9 cellular contexts compared by ENCODE assay signal in the genomic region with DNA sequence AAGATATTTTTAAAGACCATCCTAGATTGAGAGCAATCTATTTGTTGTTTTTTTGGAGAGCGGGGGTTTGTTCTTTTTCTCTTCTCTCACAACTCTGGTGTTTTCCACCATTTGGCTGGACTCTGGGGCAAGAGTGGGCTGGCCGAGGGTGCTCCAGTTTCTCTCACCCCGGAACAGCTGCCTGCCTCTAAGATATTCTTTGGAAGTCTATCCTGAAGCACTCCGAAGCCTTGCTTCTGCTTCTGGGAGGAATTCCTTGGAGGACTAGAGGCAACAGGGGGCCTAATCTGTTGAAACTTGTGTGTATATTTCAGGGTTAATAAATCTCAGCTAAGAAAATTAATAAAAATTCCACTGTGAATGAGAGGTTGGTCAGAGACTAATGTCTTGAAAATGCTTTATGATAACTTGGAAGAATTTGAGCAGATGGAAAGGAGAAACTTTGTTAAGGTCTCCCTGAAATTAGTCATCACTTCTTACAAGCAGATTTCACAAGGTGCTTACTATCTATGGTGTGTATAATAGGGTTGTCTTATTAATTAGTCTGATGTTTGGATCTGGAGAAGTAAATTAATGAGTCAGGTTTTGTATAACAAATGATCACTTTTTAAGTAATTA. TPM values are rescaled to one million over a fixed set of nuclear protein-coding genes. Genes with fewer than 3 reads are reported as not detected.
DNase-seq lines count a peak whose midpoint lies in the region; ATAC-seq and TF ChIP-seq lines count a peak whose summit lies in the region.
"Had no signal": no experiment of that assay in that cellular context is flagged by ENCODE, and none has a peak within 500 bp of the region (broad histone marks: within the 10 kb centered on the region; RNA-seq: fewer than 3 reads in every experiment).

No MANE protein-coding gene starts in this region.

- H3K4me3 ChIP-seq in MM.1S (ENCODE audit: low read length): peak overlapping the region; percentile 94

- no peak for ATAC-seq in HG03280 (IDR thresholded peaks at IDR 0.05; ENCODE audit: unreplicated experiment)

- H3K4me2 ChIP-seq in MM.1S (ENCODE audit: low read depth, low read length): peak overlapping the region; percentile 95

- H3K9ac ChIP-seq in MM.1S (ENCODE audit: low read length): peak overlapping the region; percentile 73

- DNase-seq in EH (ENCODE audit: low read depth) (peak; percentile 64), MM.1S (no peak), neural crest cell (ENCODE audit: low read depth, low spot score) (no peak), mucosa of gallbladder (ENCODE audit: low spot score) (no peak), NCI-H2081 treated with DMSO at 0.1 percent for 48 hours (lab: John Stamatoyannopoulos, UW) (no peak), NCI-H1417 (lab: John Stamatoyannopoulos, UW) (no peak)
- DNase-seq: NCI-H1105 had no signal

- TF ChIP-seq CTCF in MM.1S (IDR thresholded peaks at IDR 0.05; ENCODE audit: low read length) (no peak), neural crest cell (conservative IDR thresholded peaks at IDR 0.05) (no peak)

- H3K4me1 ChIP-seq in MM.1S (ENCODE audit: low read length): peaks cover 24% of the 10 kb centered on the region

- peaks cover 90% of the 10 kb centered on the region for H3K79me2 ChIP-seq in MM.1S (ENCODE audit: low read length)

- no peaks in the 10 kb centered on the region for H3K9me3 ChIP-seq in MM.1S (replicated peaks; ENCODE audit: insufficient read depth, low read length)

- H3K36me3 Mint-ChIP-seq in neural crest cell (ENCODE audit: low read depth): no peaks in the 10 kb centered on the region

- H3F3A ChIP-seq in MM.1S (ENCODE audit: insufficient read depth, low read length): peaks cover 83% of the 10 kb centered on the region

- H2AFZ ChIP-seq in MM.1S (ENCODE audit: low read length): no peak overlapping the region

- H3K27me3 ChIP-seq in MM.1S (replicated peaks; ENCODE audit: insufficient read depth, low read length): no peaks in the 10 kb centered on the region

- H3K4me3 Mint-ChIP-seq in neural crest cell: peak overlapping the region; percentile 35

- peak overlapping the region; percentile 92; the same call in 1 of the 2 replicates for H3K27ac ChIP-seq in MM.1S (ENCODE audit: low read length)
- H3K27ac ChIP-seq in cingulate gyrus (ENCODE audit: low read depth, low read length): peak overlapping the region; percentile 32

- H3K27me3 Mint-ChIP-seq in neural crest cell (ENCODE audit: low read depth): no peaks in the 10 kb centered on the region

- H3K27ac Mint-ChIP-seq in neural crest cell (ENCODE audit: unreplicated experiment): no peak overlapping the region

- no peaks in the 10 kb centered on the region for H3K9me3 Mint-ChIP-seq in neural crest cell

- no peaks in the 10 kb centered on the region for H3K9me2 ChIP-seq in MM.1S (replicated peaks; ENCODE audit: insufficient read depth, low read length)

- H4K20me1 ChIP-seq in MM.1S (ENCODE audit: insufficient read depth, low read length): no peaks in the 10 kb centered on the region

- peaks cover 4% of the 10 kb centered on the region; the same call in 1 of the 2 replicates for H3K36me3 ChIP-seq in MM.1S (replicated peaks; ENCODE audit: insufficient read depth, low read length)

- H3K4me1 Mint-ChIP-seq in neural crest cell: peaks cover 48% of the 10 kb centered on the region

RNA-seq across cellular contexts. Expression of a gene that starts 3.9 kb away (rescaled TPM):
- total RNA-seq in neural crest cell: 24.9 and 25.5 TPM in 2 replicates
- total RNA-seq in mucosa of gallbladder: 105 TPM
